In the genomic region with DNA sequence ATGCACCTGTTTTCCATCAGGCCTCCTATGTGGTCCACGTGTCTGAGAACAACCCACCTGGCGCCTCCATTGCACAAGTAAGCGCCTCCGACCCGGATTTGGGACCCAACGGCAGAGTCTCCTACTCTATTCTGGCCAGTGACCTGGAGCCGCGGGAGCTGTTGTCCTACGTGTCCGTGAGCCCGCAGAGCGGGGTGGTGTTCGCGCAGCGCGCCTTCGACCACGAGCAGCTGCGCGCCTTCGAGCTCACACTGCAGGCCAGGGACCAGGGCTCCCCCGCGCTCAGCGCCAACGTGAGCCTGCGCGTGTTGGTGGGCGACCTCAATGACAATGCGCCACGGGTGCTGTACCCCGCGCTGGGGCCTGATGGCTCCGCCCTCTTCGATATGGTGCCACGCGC, we compare ENCODE assay signal across 25 cellular contexts. TPM values are rescaled to one million over a fixed set of nuclear protein-coding genes. Genes with fewer than 3 reads are reported as not detected.
"Had no signal": no experiment of that assay in that cellular context is flagged by ENCODE, and none has a peak within 500 bp of the region (broad histone marks: within the 10 kb centered on the region; RNA-seq: fewer than 3 reads in every experiment).

No MANE protein-coding gene starts in this region.

- H3K27me3 ChIP-seq: colonic mucosa had no signal

- H3K4me3 Mint-ChIP-seq: dendritic cell treated with granulocyte-macrophage colony-stimulating factor and Interleukin-4, amounts not matched to agents 40 ng/mL and 50 ng/mL, for 4 days; effector memory CD8-positive, alpha-beta T cell; endodermal cell had no signal

- H3K27ac ChIP-seq: colonic mucosa, coronary artery, dorsolateral prefrontal cortex, epithelial cell of prostate, esophagus muscularis mucosa, esophagus squamous epithelium, foreskin keratinocyte, gastrocnemius medialis, gastroesophageal sphincter, heart left ventricle, heart right ventricle had no signal

- H3K4me1 ChIP-seq: colonic mucosa, esophagus muscularis mucosa, esophagus squamous epithelium, foreskin keratinocyte, gastrocnemius medialis, gastroesophageal sphincter had no signal

- H3K4me1 Mint-ChIP-seq: endodermal cell had no signal

- H3K27ac Mint-ChIP-seq: dendritic cell treated with granulocyte-macrophage colony-stimulating factor and Interleukin-4, amounts not matched to agents 40 ng/mL and 50 ng/mL, for 4 days; effector memory CD8-positive, alpha-beta T cell; endodermal cell had no signal

- H3K36me3 ChIP-seq: colonic mucosa, esophagus muscularis mucosa, esophagus squamous epithelium, gastrocnemius medialis had no signal

- H3K9me3 ChIP-seq: colonic mucosa had no signal

- ATAC-seq: effector memory CD8-positive, alpha-beta T cell; esophagus mucosa; foreskin keratinocyte; gastrocnemius medialis; gastroesophageal sphincter; heart left ventricle; heart right ventricle had no signal

- H3K4me3 ChIP-seq: colonic mucosa, coronary artery, dorsolateral prefrontal cortex, esophagus squamous epithelium, gastrocnemius medialis, gastroesophageal sphincter, heart left ventricle, heart right ventricle had no signal

- DNase-seq: colonic mucosa; cortex of kidney; dermis blood vessel endothelial cell; dorsolateral prefrontal cortex; effector CD4-positive, alpha-beta T cell; effector CD8-positive, alpha-beta T cell; effector memory CD4-positive, alpha-beta T cell; effector memory CD8-positive, alpha-beta T cell; endodermal cell; erythroblast; esophagus squamous epithelium; foreskin fibroblast; foreskin keratinocyte; foreskin melanocyte; gastrocnemius medialis; glutamatergic neuron; head of caudate nucleus; heart left ventricle; heart right ventricle had no signal

RNA-seq across cellular contexts. Expression of a gene that starts 1.7 kb away (rescaled TPM):
- total RNA-seq: foreskin keratinocyte had no signal

RNA-seq across cellular contexts. Expression of a gene that starts 8.0 kb away (rescaled TPM):
- total RNA-seq: foreskin keratinocyte had no signal

RNA-seq across cellular contexts. Expression of a gene that starts 12.4 kb away (rescaled TPM):
- total RNA-seq: foreskin keratinocyte had no signal
